Comparison of ENCODE assay signal across 9 cellular contexts in genomic region chr10:45592926-45593325, GRCh38.
DNase-seq lines count a peak whose midpoint lies in the region; ATAC-seq and TF ChIP-seq lines count a peak whose summit lies in the region.
"Had no signal": no experiment of that assay in that cellular context is flagged by ENCODE, and none has a peak within 500 bp of the region (broad histone marks: within the 10 kb centered on the region; RNA-seq: fewer than 3 reads in every experiment).

No MANE protein-coding gene starts in this region.

- TF ChIP-seq CTCF in H9 (conservative IDR thresholded peaks at IDR 0.05): no peak
- no peak for TF ChIP-seq CTCF in OCI-LY1 (IDR thresholded peaks at IDR 0.05; ENCODE audit: low read length)
- TF ChIP-seq CTCF in parathyroid adenoma (IDR thresholded peaks at IDR 0.05): no peak

- no peak overlapping the region for H3K18ac ChIP-seq in H9 (ENCODE audit: insufficient read length, low read depth, low read length)

- H3K4me2 ChIP-seq in H9 (ENCODE audit: insufficient read depth, insufficient read length, low read length): peak overlapping the region; percentile 71
- H3K4me2 ChIP-seq in OCI-LY1 (ENCODE audit: low read length): peak overlapping the region; percentile 79
- H3K4me2 ChIP-seq in parathyroid adenoma (ENCODE audit: low read length): peak overlapping the region; percentile 59

- no peaks in the 10 kb centered on the region for H3K9me2 ChIP-seq in OCI-LY1 (ENCODE audit: low read depth, low read length)

- H3K9me3 ChIP-seq in H9 (ENCODE audit: control insufficient read depth, low read depth, low read length): no peaks in the 10 kb centered on the region
- peaks cover 6% of the 10 kb centered on the region for H3K9me3 ChIP-seq in OCI-LY1 (ENCODE audit: low read length)
- H3K9me3 ChIP-seq in duodenal mucosa (ENCODE audit: control insufficient read depth in 1 of 2, low read length in 2 of 2): no peaks in the 10 kb centered on the region
- H3K9me3 ChIP-seq in parathyroid adenoma (ENCODE audit: control insufficient read depth, low read length): no peaks in the 10 kb centered on the region

- H4K5ac ChIP-seq in H9 (ENCODE audit: insufficient read length, low read depth, low read length): no peak overlapping the region

- H3K36me3 Mint-ChIP-seq in H9 (ENCODE audit: insufficient read depth in 1 of 3, low read depth in 3 of 3): peaks cover 0 to 1% (median 0%) of the 10 kb centered on the region in 3 experiments; a peak in 2 of 7 replicates

- H2AFZ ChIP-seq in H9 (ENCODE audit: low read length) (no peak overlapping the region), OCI-LY1 (ENCODE audit: low read length) (no peak overlapping the region), parathyroid adenoma (no peak overlapping the region)

- H3K4me1 Mint-ChIP-seq in H9: peaks cover 15 to 16% of the 10 kb centered on the region in 2 experiments

- no peaks in the 10 kb centered on the region for H3K79me1 ChIP-seq in H9 (ENCODE audit: insufficient read depth, low read depth, low read length, poor library complexity, severe bottlenecking)

- no peak for DNase-seq in H9
- DNase-seq in activated gamma-delta T cell (lab: John Stamatoyannopoulos, UW): no peak
- DNase-seq in NCI-H2171 treated with DMSO at 0.1 percent for 48 hours (lab: John Stamatoyannopoulos, UW): no peak
- DNase-seq: activated CD4-positive, alpha-beta T cell treated with anti-CD3 and anti-CD28 coated beads for 48 hours; NCI-H2107 had no signal

- no peak overlapping the region for H4K91ac ChIP-seq in H9 (ENCODE audit: insufficient read length, low read depth, low read length)

- H3K4ac ChIP-seq in H9 (ENCODE audit: low read depth, low read length): no peak overlapping the region

- H3K14ac ChIP-seq in H9 (ENCODE audit: insufficient read depth, low read length): no peak overlapping the region

- H2BK5ac ChIP-seq in H9 (ENCODE audit: insufficient read length, low read length): no peak overlapping the region

- no peak overlapping the region for H2BK20ac ChIP-seq in H9 (ENCODE audit: low read depth, low read length, poor library complexity, severe bottlenecking)

- no peaks in the 10 kb centered on the region for H3K23me2 ChIP-seq in H9 (ENCODE audit: insufficient read length, low read depth, low read length, poor library complexity, severe bottlenecking)

- no peak overlapping the region for H2BK12ac ChIP-seq in H9 (ENCODE audit: insufficient read length, low read depth, low read length)

- no peak overlapping the region for H2BK15ac ChIP-seq in H9 (ENCODE audit: low read depth, low read length)

- H3K27ac Mint-ChIP-seq in H9: no peak overlapping the region

- H3F3A ChIP-seq in OCI-LY1 (ENCODE audit: insufficient read depth, low read length): no peaks in the 10 kb centered on the region

- H4K20me1 ChIP-seq in H9 (ENCODE audit: control insufficient read depth, insufficient read depth, insufficient read length) (no peaks in the 10 kb centered on the region), OCI-LY1 (ENCODE audit: insufficient read depth, low read length) (no peaks in the 10 kb centered on the region)

- no peak for ATAC-seq in GM18520 (IDR thresholded peaks at IDR 0.05; ENCODE audit: unreplicated experiment)

- peak overlapping the region; percentile 87 for H3K4me3 ChIP-seq in OCI-LY1 (ENCODE audit: low read depth, low read length, poor library complexity, severe bottlenecking)
- H3K4me3 ChIP-seq in duodenal mucosa (ENCODE audit: low read depth in 1 of 2, low read length in 2 of 2): peak overlapping the region; percentile 88 to 97
- H3K4me3 ChIP-seq in parathyroid adenoma (ENCODE audit: low read depth, low read length): peak overlapping the region; percentile 49

- peaks cover 13% of the 10 kb centered on the region for H3K36me3 ChIP-seq in OCI-LY1 (ENCODE audit: insufficient read depth, low read length)
- peaks cover 0 to 9% of the 10 kb centered on the region in 2 donors for H3K36me3 ChIP-seq in duodenal mucosa (ENCODE audit: control insufficient read depth in 1 of 2, insufficient read depth in 2 of 2, low read length in 2 of 2)
- H3K36me3 ChIP-seq in parathyroid adenoma (ENCODE audit: control insufficient read depth, insufficient read depth, low read length): no peaks in the 10 kb centered on the region

- no peak overlapping the region for H2AK5ac ChIP-seq in H9 (ENCODE audit: insufficient read length, low read length)

- H3K27me3 Mint-ChIP-seq in H9 (ENCODE audit: low read depth): peaks cover 21% of the 10 kb centered on the region

- no peak overlapping the region for H3K23ac ChIP-seq in H9 (ENCODE audit: insufficient read length, low read depth, low read length)

- H3K27ac ChIP-seq in H9 (ENCODE audit: insufficient read length, low read depth, low read length) (no peak overlapping the region), OCI-LY1 (ENCODE audit: low read depth, low read length, poor library complexity, severe bottlenecking) (peak overlapping the region; percentile 42), duodenal mucosa (ENCODE audit: low read depth, low read length) (no peak overlapping the region), parathyroid adenoma (no peak overlapping the region)

- H3K27me3 ChIP-seq in H9 (ENCODE audit: insufficient read depth, low read length) (no peaks in the 10 kb centered on the region), OCI-LY1 (ENCODE audit: insufficient read depth, low read length) (no peaks in the 10 kb centered on the region), duodenal mucosa (ENCODE audit: control insufficient read depth in 1 of 2, insufficient read depth in 2 of 2, low read length in 2 of 2) (no peaks in the 10 kb centered on the region), parathyroid adenoma (ENCODE audit: control insufficient read depth, insufficient read depth, low read length) (no peaks in the 10 kb centered on the region)

- no peak overlapping the region for H3T11ph ChIP-seq in H9 (ENCODE audit: low read length)

- no peaks in the 10 kb centered on the region for H3K9me3 Mint-ChIP-seq in H9

- H3K4me1 ChIP-seq in H9 (ENCODE audit: insufficient read depth, low read length): 0 out of 2 replicates have a peak, but pooled peaks cover 2% of the 10 kb centered on the region
- H3K4me1 ChIP-seq in OCI-LY1 (ENCODE audit: insufficient read depth, low read length, severe bottlenecking): peaks cover 29% of the 10 kb centered on the region
- H3K4me1 ChIP-seq in duodenal mucosa (ENCODE audit: control insufficient read depth in 1 of 2, insufficient read depth in 2 of 2, low read length in 2 of 2): peaks cover 16% of the 10 kb centered on the region in 2 donors
- H3K4me1 ChIP-seq in parathyroid adenoma: peaks cover 7% of the 10 kb centered on the region

- H3K79me2 ChIP-seq in H9 (ENCODE audit: insufficient read depth, low read length): no peaks in the 10 kb centered on the region
- H3K79me2 ChIP-seq in OCI-LY1 (ENCODE audit: insufficient read depth, low read length): peaks cover 11% of the 10 kb centered on the region
- peaks cover 16% of the 10 kb centered on the region for H3K79me2 ChIP-seq in parathyroid adenoma

- H3K4me3 Mint-ChIP-seq in H9: peak overlapping the region; percentile 80 to 97; a peak in 3 of 5 replicates

- no peak overlapping the region for H4K8ac ChIP-seq in H9 (replicated peaks; ENCODE audit: insufficient read length, low read depth, low read length)

- H3K56ac ChIP-seq in H9 (ENCODE audit: insufficient read length, low read depth, low read length): no peak overlapping the region

- H3K9ac ChIP-seq in H9 (ENCODE audit: extremely low read depth, insufficient read length, low read length): no peak overlapping the region
- H3K9ac ChIP-seq in OCI-LY1 (ENCODE audit: low read length): peak overlapping the region; percentile 76
- H3K9ac ChIP-seq in duodenal mucosa (ENCODE audit: low read depth in 1 of 2, low read length in 2 of 2): peak overlapping the region in 1 of 2 donors; percentile 24
- H3K9ac ChIP-seq in parathyroid adenoma: no peak overlapping the region

- H2BK120ac ChIP-seq in H9 (ENCODE audit: low read depth, low read length, poor library complexity, severe bottlenecking): no peak overlapping the region
